Comparison of ENCODE assay signal across 19 cellular contexts in genomic region chr3:42166214-42166613, GRCh38.
DNase-seq lines count a peak whose midpoint lies in the region; ATAC-seq and TF ChIP-seq lines count a peak whose summit lies in the region.
"Had no signal": no experiment of that assay in that cellular context is flagged by ENCODE, and none has a peak within 500 bp of the region (broad histone marks: within the 10 kb centered on the region; RNA-seq: fewer than 3 reads in every experiment).

No MANE protein-coding gene starts in this region.

- H3K79me2 ChIP-seq in DOHH2 (ENCODE audit: control insufficient read depth, low read length): peaks cover 95% of the 10 kb centered on the region

- no peak overlapping the region for H3K4me3 Mint-ChIP-seq in glutamatergic neuron (ENCODE audit: unreplicated experiment)
- H3K4me3 Mint-ChIP-seq: HFFc6 had no signal

- intact Hi-C loops in sigmoid colon (cut with DNase I): no loop called here

- TF ChIP-seq EP300 in sigmoid colon (IDR thresholded peaks at IDR 0.05): no peak

- H3K27ac ChIP-seq in DOHH2 (ENCODE audit: low read depth, low read length) (peak overlapping the region; percentile 1; the same call in 1 of the 2 replicates), sigmoid colon (no peak overlapping the region)
- H3K27ac ChIP-seq: KMS-11, PC-9 had no signal

- H3K4me3 ChIP-seq in DOHH2 (ENCODE audit: low read length): no peak overlapping the region
- no peak overlapping the region for H3K4me3 ChIP-seq in LNCaP clone FGC (ENCODE audit: low read depth, low read length)
- H3K4me3 ChIP-seq in sigmoid colon: no peak overlapping the region
- H3K4me3 ChIP-seq: MG63, PC-9 had no signal

- H3K9me3 ChIP-seq in DOHH2 (ENCODE audit: control insufficient read depth, insufficient read depth, low read length): no peaks in the 10 kb centered on the region
- H3K9me3 ChIP-seq in sigmoid colon: no peaks in the 10 kb centered on the region
- H3K9me3 ChIP-seq: MG63 had no signal

- ATAC-seq in GM18867 (IDR thresholded peaks at IDR 0.05; ENCODE audit: unreplicated experiment): no peak

- no peak for TF ChIP-seq POLR2A in sigmoid colon (IDR thresholded peaks at IDR 0.05)

- H3K36me3 ChIP-seq in DOHH2 (ENCODE audit: control insufficient read depth, low read length): peaks cover 15% of the 10 kb centered on the region
- H3K36me3 ChIP-seq in sigmoid colon: no peaks in the 10 kb centered on the region
- H3K36me3 ChIP-seq: MG63 had no signal

- no peaks in the 10 kb centered on the region for H3K36me3 Mint-ChIP-seq in glutamatergic neuron (ENCODE audit: unreplicated experiment)

- TF ChIP-seq CTCF in DOHH2 (IDR thresholded peaks at IDR 0.05; ENCODE audit: low read depth, low read length, poor library complexity, severe bottlenecking): no peak
- no peak for TF ChIP-seq CTCF in LNCaP clone FGC (IDR thresholded peaks at IDR 0.05; ENCODE audit: control insufficient read depth, extremely low read depth, insufficient read depth)
- no peak for TF ChIP-seq CTCF in glutamatergic neuron (IDR thresholded peaks at IDR 0.05; ENCODE audit: partially characterized antibody, unreplicated experiment)
- no peak for TF ChIP-seq CTCF in sigmoid colon (IDR thresholded peaks at IDR 0.05)

- H3F3A ChIP-seq in DOHH2 (ENCODE audit: control insufficient read depth, insufficient read depth): peaks cover 11% of the 10 kb centered on the region

- H3K27ac Mint-ChIP-seq in glutamatergic neuron (ENCODE audit: unreplicated experiment): peak overlapping the region; percentile 33
- H3K27ac Mint-ChIP-seq: HFFc6 had no signal

- DNase-seq in LNCaP clone FGC (ENCODE audit: low read depth) (peak; percentile 55), glutamatergic neuron (no peak), sigmoid colon (peak; percentile 40), DMS79 treated with DMSO at 0.1 percent for 48 hours (lab: John Stamatoyannopoulos, UW) (no peak), anterior cingulate cortex (lab: John Stamatoyannopoulos, UW) (no peak)
- DNase-seq: ACHN, AML-193, COR-L47, DMS153, HFFc6, MG63, NCI-H1092, NCI-H146, NCI-H2081, NCI-H748 treated with DMSO at 0.1 percent for 48 hours had no signal

- H3K4me1 ChIP-seq in DOHH2 (ENCODE audit: control insufficient read depth, low read length): peaks cover 96% of the 10 kb centered on the region
- H3K4me1 ChIP-seq in sigmoid colon: peaks cover 0 to 31% (median 25%) of the 10 kb centered on the region in 4 donors

- WGBS in sigmoid colon, 2 donors: 17 to 70% methylated on average over 3 of the region's 3 CpGs

- H3K9me3 Mint-ChIP-seq in glutamatergic neuron (ENCODE audit: unreplicated experiment): peaks cover 21% of the 10 kb centered on the region
- H3K9me3 Mint-ChIP-seq: HFFc6 had no signal

- H3K9me2 ChIP-seq in DOHH2 (replicated peaks; ENCODE audit: control insufficient read depth, low read length): no peaks in the 10 kb centered on the region

- H3K27me3 ChIP-seq in DOHH2 (ENCODE audit: control insufficient read depth, low read length) (no peaks in the 10 kb centered on the region), sigmoid colon (no peaks in the 10 kb centered on the region)
- H3K27me3 ChIP-seq: MG63 had no signal

- peaks cover 12% of the 10 kb centered on the region for H3K27me3 Mint-ChIP-seq in glutamatergic neuron (ENCODE audit: unreplicated experiment)

- no peak overlapping the region for H3K4me2 ChIP-seq in DOHH2 (ENCODE audit: low read length)
- H3K4me2 ChIP-seq: KMS-11, PC-9 had no signal

- no peaks in the 10 kb centered on the region for H4K20me1 ChIP-seq in DOHH2 (ENCODE audit: control insufficient read depth, insufficient read depth, low read depth, low read length)

- peaks cover 53% of the 10 kb centered on the region for H3K4me1 Mint-ChIP-seq in glutamatergic neuron (ENCODE audit: low read depth, unreplicated experiment)

Comparison
In these comparisons a context has a peak if more than half of its experiments do, and no peak if none do; other contexts are left out.
1. DNase-seq: peak in LNCaP clone FGC (single experiment) and sigmoid colon (single experiment); none in glutamatergic neuron (single experiment), DMS79 treated with DMSO at 0.1 percent for 48 hours (single experiment) and anterior cingulate cortex (0 of 58).